Comparison of ENCODE assay signal across 8 cellular contexts in the genomic region with DNA sequence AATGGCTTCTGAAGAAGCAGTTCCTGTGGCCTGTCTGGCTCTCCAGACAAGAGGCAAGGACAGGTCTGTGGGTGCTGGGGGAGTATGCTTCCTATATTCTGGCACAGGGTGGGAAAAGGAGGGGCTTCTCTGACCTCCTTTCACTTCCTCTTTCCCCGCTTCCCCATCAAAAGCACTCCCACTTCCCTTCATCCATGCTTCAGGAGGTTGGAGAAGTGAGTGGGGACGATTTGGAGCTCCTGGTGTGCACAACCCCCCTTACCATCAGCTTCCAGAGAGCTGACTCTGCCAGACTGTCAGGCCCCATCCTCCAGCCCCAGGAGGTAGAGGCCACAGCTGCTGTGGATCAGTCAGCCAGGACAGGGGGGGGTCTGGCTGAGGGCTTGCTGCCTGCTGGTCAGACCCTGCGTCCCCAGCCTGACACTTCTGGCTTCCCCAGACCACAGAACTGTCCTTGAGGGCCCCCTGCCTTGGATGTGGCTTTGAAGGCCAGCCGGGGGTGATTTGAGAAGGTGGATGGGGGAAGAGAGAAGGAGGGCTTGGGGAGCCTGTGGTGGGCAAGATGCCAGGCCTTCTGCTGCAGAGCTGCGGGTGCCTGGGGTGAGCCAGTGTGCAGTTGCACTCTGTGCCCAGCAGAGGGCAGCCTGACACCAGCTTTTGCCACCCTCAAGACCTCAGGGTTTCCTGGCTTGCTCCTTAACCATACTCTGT. TPM values are rescaled to one million over a fixed set of nuclear protein-coding genes. Genes with fewer than 3 reads are reported as not detected.
DNase-seq lines count a peak whose midpoint lies in the region; ATAC-seq and TF ChIP-seq lines count a peak whose summit lies in the region.

No MANE protein-coding gene starts in this region.

- DNase-seq in CD8-positive, alpha-beta memory T cell, result peak; percentile 64 to 82 (median 72)
- DNase-seq in NCI-H524 treated with DMSO at 0.1 percent for 48 hours (lab: John Stamatoyannopoulos, UW) (peak; percentile 40), coronary artery (ENCODE audit: low spot score) (peak; percentile 85)
- DNase-seq in activated CD4-positive, alpha-beta T cell treated with anti-CD3 and anti-CD28 coated beads, Interleukin-2, amount 50 U/mL, for 1 hour, result peak; percentile 77
- DNase-seq in stimulated activated CD4-positive, alpha-beta T cell treated with anti-CD3 and anti-CD28 coated beads, Interleukin-2, amount 100 ng/mL, for 4 hours (ENCODE audit: low read depth), result peak; percentile 61

- TF ChIP-seq CTCF in coronary artery (IDR thresholded peaks at IDR 0.05), result peak; percentile 99
- peak; percentile 99 for TF ChIP-seq CTCF in liver (IDR thresholded peaks at IDR 0.05; ENCODE audit: low read depth, low read length, missing input control)

- H3K4me3 Mint-ChIP-seq in CD8-positive, alpha-beta memory T cell, result no peak overlapping the region

- ATAC-seq in HG03097 (IDR thresholded peaks at IDR 0.05; ENCODE audit: low FRiP score, unreplicated experiment), result peak; percentile 70
- no peak for ATAC-seq in GM21737 (IDR thresholded peaks at IDR 0.05; ENCODE audit: unreplicated experiment)

- TF ChIP-seq RAD21 in liver (IDR thresholded peaks at IDR 0.05), result peak; percentile 91 to 96

- CTCF ChIA-PET in CD8-positive, alpha-beta memory T cell (lab: Charles Lee), result interaction anchor here (0.5 to 13.6 kb wide), 33 partner anchors 8 to 362 kb away, joined by 3 to 283 read pairs (median 4); a partner anchor contains a TSS

- no peak overlapping the region for H3K4me3 ChIP-seq in CD8-positive, alpha-beta memory T cell (ENCODE audit: low read length)
- H3K4me3 ChIP-seq in coronary artery (no peak overlapping the region), liver (ENCODE audit: low read depth in 1 of 3, low read length in 3 of 3) (no peak overlapping the region)

- H3K36me3 Mint-ChIP-seq in CD8-positive, alpha-beta memory T cell, result peaks cover 0 to 89% (median 14%) of the 10 kb centered on the region in 3 donors

- H3K9ac ChIP-seq in liver (ENCODE audit: low read depth in 1 of 2, low read length in 2 of 2), result no peak overlapping the region

- peaks cover 0 to 6% (median 4%) of the 10 kb centered on the region in 3 donors for H3K4me1 Mint-ChIP-seq in CD8-positive, alpha-beta memory T cell

- H3K4me1 ChIP-seq in CD8-positive, alpha-beta memory T cell (ENCODE audit: insufficient read depth, low read length), result no peaks in the 10 kb centered on the region
- peaks cover 0 to 8% (median 0%) of the 10 kb centered on the region in 4 donors for H3K4me1 ChIP-seq in liver (ENCODE audit: control insufficient read depth in 4 of 4, insufficient read depth in 4 of 4, low read length in 3 of 4)

- no peak overlapping the region for H3K27ac ChIP-seq in CD8-positive, alpha-beta memory T cell (ENCODE audit: low read depth, low read length)
- peak overlapping the region in 1 of 2 donors; percentile 81 for H3K27ac ChIP-seq in coronary artery
- H3K27ac ChIP-seq in liver (ENCODE audit: low read depth in 1 of 2, low read length in 2 of 2), result peak overlapping the region in 1 of 2 donors; percentile 56

- H3K27me3 ChIP-seq in CD8-positive, alpha-beta memory T cell (ENCODE audit: insufficient read depth, low read length, poor library complexity, severe bottlenecking), result no peaks in the 10 kb centered on the region
- no peaks in the 10 kb centered on the region for H3K27me3 ChIP-seq in liver (ENCODE audit: control insufficient read depth in 4 of 4, insufficient read depth in 4 of 4, low read length in 3 of 4)

- peak overlapping the region in 4 of 8 donors; percentile 27 to 74 (median 36) for H3K27ac Mint-ChIP-seq in CD8-positive, alpha-beta memory T cell

- 43% methylated on average over 5 of the region's 5 CpGs for WGBS in liver

- no peaks in the 10 kb centered on the region for H3K9me3 Mint-ChIP-seq in CD8-positive, alpha-beta memory T cell

- peaks cover 22% of the 10 kb centered on the region for H3K36me3 ChIP-seq in CD8-positive, alpha-beta memory T cell (ENCODE audit: insufficient read depth, low read length)
- peaks cover 9 to 54% (median 32%) of the 10 kb centered on the region in 4 donors for H3K36me3 ChIP-seq in liver (ENCODE audit: control insufficient read depth in 4 of 4, insufficient read depth in 3 of 4, low read depth in 1 of 4, low read length in 3 of 4)

- POLR2A ChIA-PET in CD8-positive, alpha-beta memory T cell (lab: Charles Lee), result interaction anchor here (1.0 to 2.1 kb wide), 3 partner anchors 57 to 97 kb away, joined by 3 to 10 read pairs (median 3); no protein-coding TSS in a partner anchor

- no peaks in the 10 kb centered on the region for H3K27me3 Mint-ChIP-seq in CD8-positive, alpha-beta memory T cell

- no peaks in the 10 kb centered on the region for H3K9me3 ChIP-seq in CD8-positive, alpha-beta memory T cell (ENCODE audit: low read length)
- H3K9me3 ChIP-seq in liver (ENCODE audit: control insufficient read depth in 4 of 4, low read length in 3 of 4), result no peaks in the 10 kb centered on the region

TF ChIP-seq in liver, 16 proteins besides CTCF, POLR2A, EP300 and RAD21:
- TF ChIP-seq, protein P1, sequence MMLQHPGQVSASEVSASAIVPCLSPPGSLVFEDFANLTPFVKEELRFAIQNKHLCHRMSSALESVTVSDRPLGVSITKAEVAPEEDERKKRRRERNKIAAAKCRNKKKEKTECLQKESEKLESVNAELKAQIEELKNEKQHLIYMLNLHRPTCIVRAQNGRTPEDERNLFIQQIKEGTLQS (IDR thresholded peaks at IDR 0.05), result no peak
- TF ChIP-seq RXRA (IDR thresholded peaks at IDR 0.05) (no peak), HNF4A (conservative IDR thresholded peaks at IDR 0.05) (no peak), YY1 (IDR thresholded peaks at IDR 0.05) (no peak), JUND (IDR thresholded peaks at IDR 0.05) (no peak), FOXA1 (IDR thresholded peaks at IDR 0.05) (no peak)

RNA-seq across cellular contexts. Expression of a gene that starts 21.5 kb away (rescaled TPM):
- total RNA-seq in CD8-positive, alpha-beta memory T cell, result 10 to 100 TPM; 52.0 to 54.9 TPM
- polyA plus RNA-seq in CD8-positive, alpha-beta memory T cell, result 65.2 TPM
- 10 to 100 TPM; 14.7 to 14.9 TPM for total RNA-seq in liver
- 10 to 100 TPM; 28.6 to 32.9 TPM for polyA plus RNA-seq in liver

RNA-seq across cellular contexts. Expression of a gene that starts 41.3 kb away (rescaled TPM):
- 10 to 100 TPM; 21.9 to 24.2 TPM for total RNA-seq in CD8-positive, alpha-beta memory T cell
- 124 TPM for polyA plus RNA-seq in CD8-positive, alpha-beta memory T cell
- 1 to 10 TPM; 1.9 to 3.9 TPM for total RNA-seq in liver
- under 1 TPM; 0.73 to 0.93 TPM for polyA plus RNA-seq in liver

Comparison
In these comparisons a context has a peak if more than half of its experiments do, and no peak if none do; other contexts are left out.
1. RNA of a gene that starts 41.3 kb away (total RNA-seq): 21.9 to 24.2 TPM in CD8-positive, alpha-beta memory T cell; 1.9 to 3.9 TPM in liver; every median in the first group is over 4 times any median in the second.
2. Peak in every context shown above with its lines, with median percentiles within 50 percentile points of each other: DNase-seq.